8 cellular contexts compared by ENCODE assay signal in the genomic region with DNA sequence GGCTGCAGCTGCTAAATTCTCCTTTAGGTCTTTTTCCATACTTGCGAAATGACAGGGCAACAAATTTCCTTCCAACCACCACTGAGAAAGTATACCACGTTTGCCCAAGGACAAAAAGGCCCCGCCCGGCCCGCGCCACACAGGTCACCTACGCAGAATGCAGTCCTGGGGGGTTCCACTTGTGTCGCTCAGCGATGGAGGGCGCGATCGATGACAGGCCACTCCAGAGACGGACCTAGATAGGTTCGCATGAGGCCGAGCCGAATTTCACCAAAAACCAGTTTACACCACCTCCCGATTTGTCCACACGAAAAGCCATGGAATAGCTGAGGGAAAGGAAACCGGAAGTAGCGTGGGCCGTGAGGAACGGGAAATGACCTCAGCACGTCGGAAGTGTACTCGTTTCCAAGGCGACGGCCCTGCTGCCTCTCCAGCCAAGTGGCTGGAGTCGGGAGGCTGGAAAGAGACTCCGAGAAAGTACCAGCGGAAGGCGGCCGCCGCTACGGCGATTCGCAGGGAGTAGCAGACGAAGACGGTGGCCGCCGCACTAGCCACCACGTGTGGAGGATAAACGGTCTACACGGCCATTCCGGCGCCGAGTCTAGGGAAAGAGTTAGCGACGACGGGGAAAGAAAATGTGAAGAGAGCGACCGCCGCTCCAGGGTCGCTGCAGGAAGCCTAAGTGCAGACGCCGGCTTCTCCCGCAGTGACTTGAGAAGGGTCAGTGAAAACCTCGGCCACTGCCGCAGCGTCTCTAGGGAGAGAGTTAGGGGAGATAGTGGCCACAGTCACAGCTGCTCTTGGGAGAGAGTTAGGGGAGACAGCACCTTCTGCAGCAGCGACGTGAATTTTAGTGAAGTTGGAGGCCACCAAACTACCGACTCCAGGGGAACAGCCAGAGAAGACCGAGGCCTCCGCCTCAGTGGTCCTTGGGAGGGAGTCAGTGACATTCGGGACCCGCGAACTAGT. TPM values are rescaled to one million over a fixed set of nuclear protein-coding genes. Genes with fewer than 3 reads are reported as not detected.
DNase-seq lines count a peak whose midpoint lies in the region; ATAC-seq and TF ChIP-seq lines count a peak whose summit lies in the region.

Gene ANKRD42 (plus strand): TSS at position 398 of the 969 bp plus-strand sequence. CDS start 959 bp downstream, outside the sequence.

- H3K36me3 ChIP-seq in SU-DHL-6 (ENCODE audit: low read length), result peaks cover 3% of the 10 kb centered on the region; the same call in 1 of the 2 replicates
- H3K36me3 ChIP-seq in adipocyte (ENCODE audit: control insufficient read depth, insufficient read depth, low read length, severe bottlenecking), result peaks cover 31% of the 10 kb centered on the region
- peaks cover 0 to 41% (median 37%) of the 10 kb centered on the region in 9 donors for H3K36me3 ChIP-seq in heart left ventricle

- WGBS in heart left ventricle, 4 donors, result 0% methylated on average over 54 to 67 of the region's 67 CpGs

- no peaks in the 10 kb centered on the region for H3K9me3 ChIP-seq in SU-DHL-6 (ENCODE audit: insufficient read depth, low read length)
- H3K9me3 ChIP-seq in adipocyte (ENCODE audit: control insufficient read depth, low read length), result no peaks in the 10 kb centered on the region
- no peaks in the 10 kb centered on the region for H3K9me3 ChIP-seq in heart left ventricle

- H3K27ac ChIP-seq in SU-DHL-6 (ENCODE audit: low read depth, low read length) (peak within 1 kb of the TSS; percentile 31; the same call in 1 of the 2 replicates), heart left ventricle (peak within 1 kb of the TSS; percentile 58 to 96 (median 89))

- peaks cover 18% of the 10 kb centered on the region for H3K4me1 Mint-ChIP-seq in type B pancreatic cell (ENCODE audit: unreplicated experiment)

- H3K79me2 ChIP-seq in SU-DHL-6 (ENCODE audit: insufficient read depth, low read length), result peaks cover 19% of the 10 kb centered on the region

- H4K20me1 ChIP-seq in SU-DHL-6 (ENCODE audit: low read depth, low read length), result no peaks in the 10 kb centered on the region

- peak in 1 of 2 donors; percentile 60 for TF ChIP-seq POLR2A in heart left ventricle (IDR thresholded peaks at IDR 0.05)

- TF ChIP-seq CTCF in GM12864 (IDR thresholded peaks at IDR 0.05; ENCODE audit: low read depth, low read length, missing control alignments) (peak; percentile 4), SU-DHL-6 (IDR thresholded peaks at IDR 0.05; ENCODE audit: insufficient read depth, low read length, poor library complexity, severe bottlenecking) (no peak), heart left ventricle (IDR thresholded peaks at IDR 0.05) (no peak), type B pancreatic cell (conservative IDR thresholded peaks at IDR 0.05) (no peak)

- H3K4me3 Mint-ChIP-seq in type B pancreatic cell, result peak within 1 kb of the TSS; percentile 99

- H3K9ac ChIP-seq in SU-DHL-6 (ENCODE audit: low read length), result peak within 1 kb of the TSS; percentile 72
- H3K9ac ChIP-seq in adipocyte (ENCODE audit: low read length), result peak within 1 kb of the TSS; percentile 89

- intact Hi-C loops in heart left ventricle (cut with DNase I), result loop anchor here in 9 of 10 donors (1.0 to 10.0 kb wide), 10 partner anchors 35 to 293 kb away; partner anchors contain the start of genes PCF11 (in 8 of the 9), DDIAS (in 7 of the 9), PRCP (in 7 of the 9) and RAB30 (in 2 of the 9)

- peak within 1 kb of the TSS; percentile 95 for H3K27ac Mint-ChIP-seq in type B pancreatic cell

- H3K4me1 ChIP-seq in adipocyte (ENCODE audit: control insufficient read depth, insufficient read depth, low read length), result peaks cover 34% of the 10 kb centered on the region
- H3K4me1 ChIP-seq in heart left ventricle, result peaks cover 0 to 40% (median 24%) of the 10 kb centered on the region in 12 donors

- no peaks in the 10 kb centered on the region for H3K9me3 Mint-ChIP-seq in type B pancreatic cell

- ATAC-seq in HG02678 (IDR thresholded peaks at IDR 0.05; ENCODE audit: unreplicated experiment), result peak; percentile 93
- peak; percentile 95 to 98 (median 98) for ATAC-seq in heart left ventricle

- peak within 1 kb of the TSS; percentile 94 for H2AFZ ChIP-seq in SU-DHL-6 (ENCODE audit: low read depth, low read length, severe bottlenecking)

- H3K4me3 ChIP-seq in GM12864 (ENCODE audit: low read depth, low read length) (peak within 1 kb of the TSS; percentile 62), SU-DHL-6 (ENCODE audit: insufficient read depth, low read length, poor library complexity, severe bottlenecking) (peak within 1 kb of the TSS; percentile 98), adipocyte (ENCODE audit: low read length) (peak within 1 kb of the TSS; percentile 88), heart left ventricle (peak within 1 kb of the TSS; percentile 49 to 97 (median 84))

- DNase-seq in GM12864 (ENCODE audit: low read depth) (peak; percentile 79), NCI-H128 (lab: John Stamatoyannopoulos, UW; ENCODE audit: unreplicated experiment) (peak; percentile 76), adipocyte (ENCODE audit: low read depth) (peak; percentile 99), heart left ventricle (peak; percentile 93 to 96 (median 94)), pons (ENCODE audit: low spot score) (peak; percentile 94), type B pancreatic cell (ENCODE audit: extremely low spot score, unreplicated experiment) (peak; percentile 90)

- no peaks in the 10 kb centered on the region for H3K27me3 Mint-ChIP-seq in type B pancreatic cell

- H3F3A ChIP-seq in SU-DHL-6 (ENCODE audit: insufficient read depth), result peaks cover 9% of the 10 kb centered on the region; the same call in 1 of the 2 replicates

- no peaks in the 10 kb centered on the region for H3K9me2 ChIP-seq in SU-DHL-6 (replicated peaks; ENCODE audit: insufficient read depth, low read length)

- H3K36me3 Mint-ChIP-seq in type B pancreatic cell, result peaks cover 4% of the 10 kb centered on the region

- H3K4me2 ChIP-seq in SU-DHL-6 (ENCODE audit: low read depth, low read length, poor library complexity, severe bottlenecking), result peak within 1 kb of the TSS; percentile 75

- H3K27me3 ChIP-seq in SU-DHL-6 (ENCODE audit: low read length), result no peaks in the 10 kb centered on the region
- no peaks in the 10 kb centered on the region for H3K27me3 ChIP-seq in adipocyte (replicated peaks; ENCODE audit: control insufficient read depth, insufficient read depth, low read length)
- H3K27me3 ChIP-seq in heart left ventricle, result no peaks in the 10 kb centered on the region

RNA-seq across cellular contexts. Expression of gene ANKRD42, which starts in this region (rescaled TPM):
- total RNA-seq in heart left ventricle, result 1 to 10 TPM; 3.7 to 9.1 (median 6.0) TPM
- 1 to 10 TPM; 2.0 to 6.3 TPM for polyA plus RNA-seq in heart left ventricle
- 12.1 and 12.2 TPM in 2 replicates for total RNA-seq in type B pancreatic cell (ENCODE audit: low replicate concordance)

Comparison
In these comparisons a context has a peak if more than half of its experiments do, and no peak if none do; other contexts are left out.
1. Peak in every context shown above with its lines: DNase-seq, ATAC-seq, H3K4me3 ChIP-seq and H3K27ac ChIP-seq.